ENCODE assay signal across 10 cellular contexts in genomic region chrX:117996918-117997480, GRCh38.
A peak's percentile ranks its signal among the peaks of the same experiment; 100 is the strongest.
DNase-seq lines count a peak whose midpoint lies in the region; TF ChIP-seq lines count a peak whose summit lies in the region.
"Had no signal": no experiment of that assay in that cellular context is flagged by ENCODE, and none has a peak within 500 bp of the region (broad histone marks: within the 10 kb centered on the region; RNA-seq: fewer than 3 reads in every experiment).

No MANE protein-coding gene starts in this region.

- DNase-seq in NCI-H1105 treated with DMSO at 0.1 percent for 48 hours (lab: John Stamatoyannopoulos, UW) (peak; percentile 3), NCI-H1105 (lab: John Stamatoyannopoulos, UW) (no peak), NCI-H2081 (lab: John Stamatoyannopoulos, UW) (peak; percentile 51 to 69), dedifferentiated amniotic fluid mesenchymal stem cell (ENCODE audit: extremely low spot score) (peak; percentile 34), NOMO-1 (lab: John Stamatoyannopoulos, UW; ENCODE audit: unreplicated experiment in 2 of 2) (no peak), kidney glomerular epithelial cell (lab: John Stamatoyannopoulos, UW) (no peak), NCI-H1694 treated with DMSO at 0.1 percent for 48 hours (lab: John Stamatoyannopoulos, UW) (no peak)
- DNase-seq: HCEC 1CT; stimulated activated CD8-positive, alpha-beta memory T cell treated with anti-CD3 and anti-CD28 coated beads, Interleukin-4, amount 100 ng/mL, for 48 hours had no signal

- TF ChIP-seq CTCF in nephron (IDR thresholded peaks at IDR 0.05; ENCODE audit: unreplicated experiment in 3 of 3), result peak; percentile 29 to 31 (median 30)

- no peaks in the 10 kb centered on the region for H3K27me3 Mint-ChIP-seq in nephron (ENCODE audit: low read depth)

- no peak overlapping the region for H3K4me3 Mint-ChIP-seq in nephron

- H3K9me3 Mint-ChIP-seq in nephron, result peaks cover 9% of the 10 kb centered on the region

- peaks cover 14% of the 10 kb centered on the region for H3K4me1 Mint-ChIP-seq in nephron

- peaks cover 10% of the 10 kb centered on the region for H3K36me3 Mint-ChIP-seq in nephron (ENCODE audit: low read depth)

- H3K27ac Mint-ChIP-seq in nephron, result no peak overlapping the region

Comparison
In these comparisons a context has a peak if more than half of its experiments do, and no peak if none do; other contexts are left out.
1. DNase-seq: peak in NCI-H1105 treated with DMSO at 0.1 percent for 48 hours (single experiment), NCI-H2081 (2 of 2) and dedifferentiated amniotic fluid mesenchymal stem cell (single experiment); none in NCI-H1105 (single experiment), NOMO-1 (0 of 2), kidney glomerular epithelial cell (single experiment) and NCI-H1694 treated with DMSO at 0.1 percent for 48 hours (single experiment).